ENCODE assay signal across 9 cellular contexts in the genomic region with DNA sequence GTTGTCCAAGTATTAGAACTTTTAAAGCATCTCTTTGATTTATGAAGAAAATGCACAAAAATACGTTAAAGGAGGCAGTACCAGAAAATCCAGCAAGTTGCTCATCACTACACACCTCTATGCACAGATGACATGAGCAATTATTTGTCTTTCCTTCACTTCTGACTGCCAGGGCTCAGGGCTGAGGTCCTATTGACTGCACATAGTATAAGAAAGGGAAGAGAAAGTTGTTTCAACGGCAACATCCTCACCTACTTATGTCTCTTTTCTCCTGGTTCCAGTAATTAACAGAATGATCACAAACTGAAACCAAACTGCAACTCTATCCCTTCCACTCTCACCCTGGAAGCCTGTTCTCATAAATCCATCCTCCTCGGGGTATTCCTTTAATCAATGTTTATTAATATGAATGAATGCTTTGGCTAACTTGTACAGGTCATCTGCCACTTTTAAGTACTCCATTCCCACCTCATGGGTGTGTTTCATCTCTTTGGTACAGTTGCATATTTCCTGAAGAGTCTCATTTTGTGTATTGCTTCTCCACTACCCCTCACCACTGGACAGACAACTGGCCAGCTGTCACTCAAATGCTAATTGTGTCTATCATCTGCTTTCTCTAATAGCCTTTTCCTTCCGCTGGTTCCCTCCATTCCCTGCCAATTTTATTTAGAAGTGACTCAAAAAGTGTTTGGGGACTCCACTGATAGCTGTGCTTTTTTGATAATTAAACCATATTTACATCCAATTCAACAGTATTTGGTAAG. TPM values are rescaled to one million over a fixed set of nuclear protein-coding genes. Genes with fewer than 3 reads are reported as not detected.
DNase-seq lines count a peak whose midpoint lies in the region; ATAC-seq, FAIRE-seq and TF ChIP-seq lines count a peak whose summit lies in the region.
"Had no signal": no experiment of that assay in that cellular context is flagged by ENCODE, and none has a peak within 500 bp of the region (broad histone marks: within the 10 kb centered on the region; RNA-seq: fewer than 3 reads in every experiment).

No MANE protein-coding gene starts in this region.

- peak; percentile 54 for FAIRE-seq in GM12891 (lab: Jason Lieb, UNC)

- DNase-seq in GM12891 (ENCODE audit: insufficient read length, low spot score), result no peak
- DNase-seq in NOMO-1 treated with dmso at 0.1 percent for 144 hours (lab: John Stamatoyannopoulos, UW; ENCODE audit: unreplicated experiment), result peak; percentile 17
- no peak for DNase-seq in left lobe of liver (ENCODE audit: low spot score)
- DNase-seq in nucleus accumbens (lab: John Stamatoyannopoulos, UW), result no peak
- DNase-seq in kidney tubule cell (ENCODE audit: low spot score), result no peak
- no peak for DNase-seq in ureter (ENCODE audit: low spot score)
- no peak for DNase-seq in NCI-H1694 treated with DMSO at 0.1 percent for 48 hours (lab: John Stamatoyannopoulos, UW)

- TF ChIP-seq POLR2A in GM12891 (IDR thresholded peaks at IDR 0.05; ENCODE audit: low read depth, low read length), result no peak

- ATAC-seq in GM21529 (IDR thresholded peaks at IDR 0.05; ENCODE audit: unreplicated experiment) (peak; percentile 51), left lobe of liver (peak; percentile 20)
- ATAC-seq: Right ventricle myocardium inferior had no signal

TF ChIP-seq in GM12891, 5 proteins besides CTCF, POLR2A, EP300 and RAD21:
- TF ChIP-seq POU2F2 (IDR thresholded peaks at IDR 0.05; ENCODE audit: low read depth, low read length) (no peak), PAX5 (IDR thresholded peaks at IDR 0.05; ENCODE audit: insufficient read depth, low read length, severe bottlenecking) (no peak), SPI1 (IDR thresholded peaks at IDR 0.05; ENCODE audit: low read depth, low read length) (peak; percentile 51), TAF1 (IDR thresholded peaks at IDR 0.05; ENCODE audit: low read depth, low read length) (no peak), POLR2AphosphoS5 (IDR thresholded peaks at IDR 0.05; ENCODE audit: low read depth, low read length) (no peak)

RNA-seq across cellular contexts. Expression of a gene that starts 34.5 kb away (rescaled TPM):
- 14.4 TPM for polyA plus RNA-seq in GM12891 (2012; ENCODE audit: low read depth, missing spikeins)
- 16.7 TPM for total RNA-seq in left lobe of liver
- total RNA-seq in ureter, result 29.0 TPM

RNA-seq across cellular contexts. Expression of a gene that starts 58.4 kb away (rescaled TPM):
- 100 TPM for polyA plus RNA-seq in GM12891 (2012; ENCODE audit: low read depth, missing spikeins)
- 14.2 TPM for total RNA-seq in left lobe of liver
- 62.2 TPM for total RNA-seq in ureter
